Comparison of ENCODE assay signal across 8 cellular contexts in the genomic region with DNA sequence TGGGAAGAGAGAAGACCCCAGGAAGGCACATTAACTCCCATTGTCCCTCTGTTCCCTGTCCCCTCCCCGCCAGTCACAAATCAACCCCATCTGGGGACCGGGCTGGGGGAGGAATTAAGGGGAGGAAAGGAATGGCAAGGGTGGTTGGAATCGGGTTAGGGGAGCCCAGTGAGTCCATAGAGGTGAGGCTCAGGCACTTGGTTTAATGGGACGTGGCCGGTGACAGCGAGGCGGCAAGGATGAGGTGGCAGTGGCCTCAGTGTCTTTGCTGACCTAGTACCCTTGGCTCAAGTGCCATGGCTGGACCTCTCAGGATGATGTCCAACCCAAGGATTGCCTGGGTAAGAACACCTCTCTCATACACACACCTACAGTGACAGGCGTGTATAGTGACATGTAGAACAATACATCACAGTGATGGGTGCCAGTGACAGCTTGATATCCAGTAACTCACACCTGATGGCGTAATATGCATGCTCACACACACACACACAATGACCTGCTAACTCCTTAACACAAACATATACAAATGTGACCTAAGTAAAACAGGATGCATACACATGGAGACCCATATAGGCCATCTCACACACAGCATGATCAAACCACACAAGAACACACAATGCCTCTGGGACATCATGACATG. TPM values are rescaled to one million over a fixed set of nuclear protein-coding genes. Genes with fewer than 3 reads are reported as not detected.
A peak's percentile ranks its signal among the peaks of the same experiment; 100 is the strongest.
DNase-seq lines count a peak whose midpoint lies in the region; ATAC-seq, FAIRE-seq and TF ChIP-seq lines count a peak whose summit lies in the region.

No MANE protein-coding gene starts in this region.

- H3K27ac ChIP-seq in cardiac muscle cell (peak overlapping the region; percentile 80), GM12878 (ENCODE audit: control insufficient read depth, insufficient read depth) (peak overlapping the region; percentile 82), lung (ENCODE audit: low read depth in 1 of 2, low read length in 1 of 2) (peak overlapping the region in 1 of 2 donors; percentile 46), upper lobe of left lung (peak overlapping the region in 3 of 4 donors; percentile 37 to 69 (median 62))

- no peak for TF ChIP-seq CTCF in cardiac muscle cell (IDR thresholded peaks at IDR 0.05; ENCODE audit: low read depth, low read length)
- TF ChIP-seq CTCF in GM12878 (IDR thresholded peaks at IDR 0.05 in 2 of 3, conservative IDR thresholded peaks at IDR 0.05 in 1 of 3; ENCODE audit: control insufficient read depth in 2 of 3, extremely low read depth in 1 of 3, insufficient read depth in 1 of 3, low read depth in 3 of 3, low read length in 3 of 3) = no peak
- TF ChIP-seq CTCF in lung (IDR thresholded peaks at IDR 0.05; ENCODE audit: control extremely low read depth, extremely low read depth) = no peak
- TF ChIP-seq CTCF in upper lobe of left lung (IDR thresholded peaks at IDR 0.05) = no peak

- intact Hi-C loops in Right ventricle myocardium inferior (cut with DNase I) = no loop called here
- intact Hi-C loops in GM12878 (cut with micrococcal nuclease; ENCODE audit: unreplicated experiment) = no loop called here

- no peaks in the 10 kb centered on the region for H4K20me1 ChIP-seq in GM12878 (ENCODE audit: control insufficient read depth, insufficient read depth)

- FAIRE-seq in GM12878 (lab: Jason Lieb, UNC) = no peak

- H3K9me3 ChIP-seq in cardiac muscle cell (ENCODE audit: low read depth) (no peaks in the 10 kb centered on the region), GM12878 (replicated peaks; ENCODE audit: control insufficient read depth, insufficient read depth, low read length) (no peaks in the 10 kb centered on the region), lung (ENCODE audit: control insufficient read depth in 2 of 2, insufficient read depth in 1 of 2, low read length in 1 of 2) (no peaks in the 10 kb centered on the region), upper lobe of left lung (no peaks in the 10 kb centered on the region)

- DNase-seq in cardiac muscle cell (ENCODE audit: low read depth in 1 of 2, low spot score in 1 of 2) (no peak), Right ventricle myocardium inferior (ENCODE audit: missing footprints) (no peak), GM12878 (ENCODE audit: low read depth, low spot score) (no peak), lung (ENCODE audit: low spot score) (no peak), upper lobe of left lung (no peak), NCI-H1417 treated with DMSO at 0.1 percent for 48 hours (lab: John Stamatoyannopoulos, UW) (no peak)
- DNase-seq in effector CD8-positive, alpha-beta T cell (lab: John Stamatoyannopoulos, UW) = no peak

- H3K27me3 ChIP-seq in cardiac muscle cell (no peaks in the 10 kb centered on the region), GM12878 (replicated peaks in 1 of 2; ENCODE audit: control insufficient read depth in 2 of 2, insufficient read depth in 2 of 2, low read length in 1 of 2) (no peaks in the 10 kb centered on the region), lung (ENCODE audit: control insufficient read depth, insufficient read depth) (no peaks in the 10 kb centered on the region), upper lobe of left lung (no peaks in the 10 kb centered on the region)

- no peak for TF ChIP-seq EP300 in GM12878 (IDR thresholded peaks at IDR 0.05; ENCODE audit: borderline replicate concordance in 1 of 2, control insufficient read depth in 1 of 2, low read depth in 2 of 2, low read length in 2 of 2)
- TF ChIP-seq EP300 in upper lobe of left lung (IDR thresholded peaks at IDR 0.05) = no peak

- no peak for TF ChIP-seq RAD21 in GM12878 (IDR thresholded peaks at IDR 0.05; ENCODE audit: insufficient read depth, low read depth, low read length)

- BruUV-seq in GM12878 (replicated peaks; lab: Mats Ljungman, UMichigan) = no TSS peak

- in situ Hi-C loops in GM12878 (cut with MboI) = no loop called here

- no peak for ATAC-seq in Right ventricle myocardium inferior
- no peak for ATAC-seq in GM12878
- no peak for ATAC-seq in lung (ENCODE audit: insufficient read depth, low FRiP score)
- ATAC-seq in upper lobe of left lung (ENCODE audit: low FRiP score in 2 of 2) = no peak
- no peak for ATAC-seq in HG03460 (IDR thresholded peaks at IDR 0.05; ENCODE audit: unreplicated experiment)

- H3K36me3 ChIP-seq in cardiac muscle cell = no peaks in the 10 kb centered on the region
- peaks cover 0 to 4% of the 10 kb centered on the region in 2 experiments; a peak in 2 of 4 replicates for H3K36me3 ChIP-seq in GM12878 (ENCODE audit: control insufficient read depth in 2 of 2, insufficient read depth in 2 of 2, low read length in 1 of 2)
- H3K36me3 ChIP-seq in lung (ENCODE audit: control insufficient read depth in 2 of 2, insufficient read depth in 2 of 2, low read length in 2 of 2) = no peaks in the 10 kb centered on the region
- H3K36me3 ChIP-seq in upper lobe of left lung = no peaks in the 10 kb centered on the region

- RAD21 ChIA-PET in GM12878 (lab: Charles Lee; ENCODE audit: unreplicated experiment) = interaction anchor here (1.0 to 1.1 kb wide), 4 partner anchors 8 to 179 kb away, joined by 3 read pairs; no protein-coding TSS in a partner anchor

- H3K4me2 ChIP-seq in GM12878 (ENCODE audit: control insufficient read depth, insufficient read depth) = peak overlapping the region; percentile 97

- SMC1A ChIA-PET in GM12878 (lab: Charles Lee; ENCODE audit: uncharacterized antibody, unreplicated experiment) = interaction anchor here (1.0 to 1.8 kb wide), 3 partner anchors 10 to 179 kb away, joined by 3 to 4 read pairs (median 3); no protein-coding TSS in a partner anchor

- TF ChIP-seq POLR2A in GM12878 (IDR thresholded peaks at IDR 0.05; ENCODE audit: low read depth, low read length) = no peak
- TF ChIP-seq POLR2A in upper lobe of left lung (IDR thresholded peaks at IDR 0.05) = no peak

- CTCF ChIA-PET in GM12878 (lab: Yijun Ruan, JAX) = interaction anchor here (1.3 to 2.1 kb wide), 2 partner anchors 8 to 10 kb away, joined by 3 to 10 read pairs; no protein-coding TSS in a partner anchor

- H3K79me2 ChIP-seq in GM12878 (ENCODE audit: control insufficient read depth, insufficient read depth, low read length) = no peaks in the 10 kb centered on the region

- no peak overlapping the region for H3K4me3 ChIP-seq in cardiac muscle cell
- peak overlapping the region; percentile 63 for H3K4me3 ChIP-seq in GM12878
- H3K4me3 ChIP-seq in lung = peak overlapping the region; percentile 60
- peak overlapping the region; percentile 2 to 66 (median 60) for H3K4me3 ChIP-seq in upper lobe of left lung

- WGBS in GM12878 (ENCODE audit: insufficient coverage, insufficient replicate concordance, low lambda C conversion rate, missing lambda C conversion rate) = 66% methylated on average over 9 of the region's 9 CpGs
- 48 to 55% methylated on average over 9 of the region's 9 CpGs for WGBS in lung, 2 donors
- 44 to 50% methylated on average over 9 of the region's 9 CpGs for WGBS in upper lobe of left lung, 2 donors

- peaks cover 15% of the 10 kb centered on the region for H3K4me1 ChIP-seq in cardiac muscle cell (ENCODE audit: low read depth)
- H3K4me1 ChIP-seq in GM12878 (ENCODE audit: control insufficient read depth, insufficient read depth, low read length) = peaks cover 22% of the 10 kb centered on the region
- peaks cover 0 to 20% of the 10 kb centered on the region in 2 donors for H3K4me1 ChIP-seq in lung (ENCODE audit: control insufficient read depth in 2 of 2, insufficient read depth in 2 of 2, low read length in 2 of 2)
- peaks cover 22 to 40% (median 30%) of the 10 kb centered on the region in 4 donors for H3K4me1 ChIP-seq in upper lobe of left lung

- H3K9ac ChIP-seq in GM12878 (ENCODE audit: control insufficient read depth, insufficient read depth, low read length) = peak overlapping the region; percentile 56

- peak overlapping the region; percentile 85 for H2AFZ ChIP-seq in GM12878 (ENCODE audit: control insufficient read depth, low read depth, low read length)

- POLR2A ChIA-PET in GM12878 (lab: Charles Lee) = interaction anchor here (4.5 kb wide), 1 partner anchor 13 kb away, joined by 33 read pairs; a partner anchor contains a TSS

RNA-seq across cellular contexts. Expression of a gene that starts 12.3 kb away (rescaled TPM):
- total RNA-seq in cardiac muscle cell = 38.4 and 63.6 TPM in 2 replicates
- polyA plus RNA-seq in cardiac muscle cell = 35.7 and 47.5 TPM in 2 replicates
- 409 TPM for total RNA-seq in Right ventricle myocardium inferior
- 32.3 and 34.5 TPM in 2 replicates for total RNA-seq in GM12878 (2013; cell fraction: nucleolus; rRNA removed)
- total RNA-seq in GM12878 (2014; rRNA removed) = 1.0 and 1.5 TPM in 2 replicates
- 1.3 and 1.4 TPM in 2 replicates for total RNA-seq in GM12878 (2014; rRNA removed; fragmentation: Illumina TruSeq; extraction: Trizol)
- total RNA-seq in GM12878 (2021) = 1.8 and 3.6 TPM in 2 replicates
- polyA plus RNA-seq in GM12878 (2011; ENCODE audit: low read depth) = 3.4 TPM
- polyA plus RNA-seq in GM12878 (2011; rRNA removed) = 3.4 and 4.3 TPM in 2 replicates
- 2.8 and 3.5 TPM in 2 replicates for polyA plus RNA-seq in GM12878 (2011; cell fraction: cytosol; rRNA removed)
- polyA plus RNA-seq in GM12878 (2011; cell fraction: nucleus; rRNA removed) = 19.1 and 26.5 TPM in 2 replicates
- polyA plus RNA-seq in GM12878 (2012) = 4.7 and 5.4 TPM in 2 replicates
- 2.6 and 2.7 TPM in 2 replicates for polyA plus RNA-seq in GM12878 (2014; fragmentation: Illumina TruSeq; extraction: Trizol)
- 1 to 10 TPM in 1 of 2 experiments, under 1 TPM in 1; 0.46 to 1.3 TPM for polyA plus RNA-seq in GM12878 (2014; fragmentation: Nextera tagmentation; extraction: Ambion mirVana)
- 2.1 and 2.3 TPM in 2 replicates for polyA plus RNA-seq in GM12878 (2014; rRNA removed)
- polyA plus RNA-seq in GM12878 (2016; fragmentation: Nextera tagmentation; extraction: Ambion mirVana) = 1 to 10 TPM; 1.3 to 1.8 TPM
- polyA minus RNA-seq in GM12878 (2011; rRNA and poly(A)+ RNA removed) = 3.3 and 3.5 TPM in 2 replicates
- 1.2 TPM in 1 of 2 replicates, not detected in the other for polyA minus RNA-seq in GM12878 (2011; cell fraction: cytosol; rRNA and poly(A)+ RNA removed)
- 2.7 and 3.9 TPM in 2 replicates for polyA minus RNA-seq in GM12878 (2011; cell fraction: nucleus; rRNA and poly(A)+ RNA removed)
- 1 to 10 TPM; 2.6 to 3.1 TPM for total RNA-seq in lung
- 1 to 10 TPM in 1 of 2 donors, under 1 TPM in 1; 0.37 to 1.6 TPM for polyA plus RNA-seq in lung
- total RNA-seq in upper lobe of left lung = 10 to 100 TPM in 1 of 6 donors, 1 to 10 TPM in 4, under 1 TPM in 1; 0.76 to 21.0 (median 3.8) TPM

RNA-seq across cellular contexts. Expression of a gene that starts 13.0 kb away (rescaled TPM):
- total RNA-seq in cardiac muscle cell (51.8 and 98.1 TPM in 2 replicates), Right ventricle myocardium inferior (79.2 TPM), GM12878 (2014; rRNA removed) (82.5 and 101 TPM in 2 replicates), GM12878 (2014; rRNA removed; fragmentation: Illumina TruSeq; extraction: Trizol) (107 and 115 TPM in 2 replicates), GM12878 (2021) (75.1 and 87.8 TPM in 2 replicates), lung (100 to 1,000 TPM in 1 of 2 donors, 10 to 100 TPM in 1; 89.3 to 362 TPM), upper lobe of left lung (100 to 1,000 TPM in 3 of 6 donors, 10 to 100 TPM in 3; 71.1 to 374 (median 138) TPM)
- polyA plus RNA-seq in cardiac muscle cell (56.4 and 95.2 TPM in 2 replicates), GM12878 (2011; rRNA removed) (145 and 214 TPM in 2 replicates), GM12878 (2014; fragmentation: Illumina TruSeq; extraction: Trizol) (111 and 154 TPM in 2 replicates), GM12878 (2014; fragmentation: Nextera tagmentation; extraction: Ambion mirVana) (10 to 100 TPM; 23.0 to 28.3 TPM), GM12878 (2014; rRNA removed) (81.0 and 90.3 TPM in 2 replicates), GM12878 (2016; fragmentation: Nextera tagmentation; extraction: Ambion mirVana) (10 to 100 TPM; 54.3 to 57.9 TPM), lung (10 to 100 TPM; 45.7 to 50.1 TPM)
- 764 and 795 TPM in 2 replicates for total RNA-seq in GM12878 (2013; cell fraction: nucleolus; rRNA removed)
- polyA plus RNA-seq in GM12878 (2011; ENCODE audit: low read depth) = 114 TPM
- 40.0 and 48.8 TPM in 2 replicates for polyA plus RNA-seq in GM12878 (2011; cell fraction: cytosol; rRNA removed)
- 145 and 164 TPM in 2 replicates for polyA plus RNA-seq in GM12878 (2011; cell fraction: nucleus; rRNA removed)
- 134 and 139 TPM in 2 replicates for polyA plus RNA-seq in GM12878 (2012)
- polyA minus RNA-seq in GM12878 (2011; rRNA and poly(A)+ RNA removed) = 82.2 and 106 TPM in 2 replicates
- 43.4 and 46.9 TPM in 2 replicates for polyA minus RNA-seq in GM12878 (2011; cell fraction: cytosol; rRNA and poly(A)+ RNA removed)
- 57.9 and 58.9 TPM in 2 replicates for polyA minus RNA-seq in GM12878 (2011; cell fraction: nucleus; rRNA and poly(A)+ RNA removed)

RNA-seq across cellular contexts. Expression of a gene that starts 48.0 kb away (rescaled TPM):
- total RNA-seq in cardiac muscle cell (78.9 and 92.6 TPM in 2 replicates), Right ventricle myocardium inferior (7.9 TPM), GM12878 (2014; rRNA removed) (146 and 149 TPM in 2 replicates), GM12878 (2014; rRNA removed; fragmentation: Illumina TruSeq; extraction: Trizol) (102 and 106 TPM in 2 replicates), GM12878 (2021) (113 and 118 TPM in 2 replicates), lung (10 to 100 TPM; 18.1 to 25.6 TPM), upper lobe of left lung (10 to 100 TPM in 5 of 6 donors, 1 to 10 TPM in 1; 8.4 to 22.7 (median 16.8) TPM)
- polyA plus RNA-seq in cardiac muscle cell (8.1 and 14.6 TPM in 2 replicates), GM12878 (2011; rRNA removed) (39.6 and 84.5 TPM in 2 replicates), GM12878 (2014; fragmentation: Illumina TruSeq; extraction: Trizol) (78.2 and 171 TPM in 2 replicates), GM12878 (2014; fragmentation: Nextera tagmentation; extraction: Ambion mirVana) (10 to 100 TPM; 19.7 to 49.6 TPM), GM12878 (2014; rRNA removed) (127 and 145 TPM in 2 replicates), GM12878 (2016; fragmentation: Nextera tagmentation; extraction: Ambion mirVana) (10 to 100 TPM; 13.0 to 13.2 TPM), lung (10 to 100 TPM; 22.8 to 36.3 TPM)
- 6.9 and 11.1 TPM in 2 replicates for total RNA-seq in GM12878 (2013; cell fraction: nucleolus; rRNA removed)
- 16.8 TPM for polyA plus RNA-seq in GM12878 (2011; ENCODE audit: low read depth)
- polyA plus RNA-seq in GM12878 (2011; cell fraction: cytosol; rRNA removed) = 149 and 172 TPM in 2 replicates
- polyA plus RNA-seq in GM12878 (2011; cell fraction: nucleus; rRNA removed) = 69.2 and 88.2 TPM in 2 replicates
- polyA plus RNA-seq in GM12878 (2012) = 54.8 and 56.4 TPM in 2 replicates
- polyA minus RNA-seq in GM12878 (2011; rRNA and poly(A)+ RNA removed) = 38.4 and 70.9 TPM in 2 replicates
- polyA minus RNA-seq in GM12878 (2011; cell fraction: cytosol; rRNA and poly(A)+ RNA removed) = 14.9 and 23.0 TPM in 2 replicates
- 6.9 and 9.1 TPM in 2 replicates for polyA minus RNA-seq in GM12878 (2011; cell fraction: nucleus; rRNA and poly(A)+ RNA removed)

RNA-seq across cellular contexts. Expression of a gene that starts 55.4 kb away (rescaled TPM):
- total RNA-seq in cardiac muscle cell (5.7 and 12.8 TPM in 2 replicates), Right ventricle myocardium inferior (not detected), GM12878 (2014; rRNA removed) (not detected in 2 replicates), GM12878 (2014; rRNA removed; fragmentation: Illumina TruSeq; extraction: Trizol) (not detected in 2 replicates), GM12878 (2021) (not detected in 2 replicates), lung (not detected), upper lobe of left lung (under 1 TPM in 1 of 6 donors, not detected in 5; 0.44 TPM)
- polyA plus RNA-seq in cardiac muscle cell (1.8 and 3.1 TPM in 2 replicates), GM12878 (2011; rRNA removed) (0.08 TPM in 1 of 2 replicates, not detected in the other), GM12878 (2014; fragmentation: Illumina TruSeq; extraction: Trizol) (not detected in 2 replicates), GM12878 (2014; fragmentation: Nextera tagmentation; extraction: Ambion mirVana) (not detected), GM12878 (2014; rRNA removed) (0.17 TPM in 1 of 2 replicates, not detected in the other), GM12878 (2016; fragmentation: Nextera tagmentation; extraction: Ambion mirVana) (under 1 TPM in 1 of 2 experiments, not detected in 1; 0.43 TPM), lung (under 1 TPM in 1 of 2 donors, not detected in 1; 0.08 TPM)
- total RNA-seq in GM12878 (2013; cell fraction: nucleolus; rRNA removed) = not detected in 2 replicates
- polyA plus RNA-seq in GM12878 (2011; ENCODE audit: low read depth) = not detected
- polyA plus RNA-seq in GM12878 (2011; cell fraction: cytosol; rRNA removed) = 0.15 and 0.19 TPM in 2 replicates
- 0.85 TPM in 2 replicates for polyA plus RNA-seq in GM12878 (2011; cell fraction: nucleus; rRNA removed)
- polyA plus RNA-seq in GM12878 (2012) = not detected in 2 replicates
- polyA minus RNA-seq in GM12878 (2011; rRNA and poly(A)+ RNA removed) = 0.26 TPM in 1 of 2 replicates, not detected in the other
- not detected in 2 replicates for polyA minus RNA-seq in GM12878 (2011; cell fraction: cytosol; rRNA and poly(A)+ RNA removed)
- not detected in 2 replicates for polyA minus RNA-seq in GM12878 (2011; cell fraction: nucleus; rRNA and poly(A)+ RNA removed)
